ENCODE assay signal across 8 cellular contexts in genomic region chr22:20020533-20021195, GRCh38. TPM values are rescaled to one million over a fixed set of nuclear protein-coding genes. Genes with fewer than 3 reads are reported as not detected.
DNase-seq lines count a peak whose midpoint lies in the region; ATAC-seq lines count a peak whose summit lies in the region.

A gene with protein sequence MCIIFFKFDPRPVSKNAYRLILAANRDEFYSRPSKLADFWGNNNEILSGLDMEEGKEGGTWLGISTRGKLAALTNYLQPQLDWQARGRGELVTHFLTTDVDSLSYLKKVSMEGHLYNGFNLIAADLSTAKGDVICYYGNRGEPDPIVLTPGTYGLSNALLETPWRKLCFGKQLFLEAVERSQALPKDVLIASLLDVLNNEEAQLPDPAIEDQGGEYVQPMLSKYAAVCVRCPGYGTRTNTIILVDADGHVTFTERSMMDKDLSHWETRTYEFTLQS (plus strand): TSS chr22:20021110. CDS start chr22:20036799, 15,689 bp downstream.

- peak within 1 kb of the TSS; percentile 93 to 94 for H3K18ac ChIP-seq in mesenchymal stem cell (ENCODE audit: low read depth in 1 of 2, low read length in 2 of 2)

- H3K36me3 Mint-ChIP-seq in CD4-positive, CD25-positive, alpha-beta regulatory T cell, result peaks cover 2% of the 10 kb centered on the region
- peaks cover 21% of the 10 kb centered on the region for H3K36me3 Mint-ChIP-seq in effector memory CD8-positive, alpha-beta T cell (ENCODE audit: insufficient read depth)

- H3K14ac ChIP-seq in mesenchymal stem cell (ENCODE audit: low read length in 2 of 2), result peak within 1 kb of the TSS in 1 of 2 experiments; percentile 94

- peak within 1 kb of the TSS; percentile 96 for H4K91ac ChIP-seq in mesenchymal stem cell (ENCODE audit: low read length)

- peak within 1 kb of the TSS; percentile 55 for H2AK5ac ChIP-seq in mesenchymal stem cell (ENCODE audit: low read length, severe bottlenecking)

- under 1% methylated on average over 31 of the region's 61 CpGs for WGBS in mesenchymal stem cell

- no peak within 1 kb of the TSS for H2BK120ac ChIP-seq in mesenchymal stem cell (ENCODE audit: low read depth, low read length)

- H3K9me3 ChIP-seq in CD4-positive, CD25-positive, alpha-beta regulatory T cell (ENCODE audit: control insufficient read depth in 2 of 2, low read length in 2 of 2), result no peaks in the 10 kb centered on the region
- H3K9me3 ChIP-seq in mesenchymal stem cell (ENCODE audit: control insufficient read depth, low read length), result no peaks in the 10 kb centered on the region

- peak within 1 kb of the TSS; percentile 74 for H3K4me2 ChIP-seq in mesenchymal stem cell (ENCODE audit: low read length, poor library complexity, severe bottlenecking)

- H2BK5ac ChIP-seq in mesenchymal stem cell (ENCODE audit: low read depth, low read length, poor library complexity, severe bottlenecking), result no peak within 1 kb of the TSS

- peak within 1 kb of the TSS; percentile 99 for H4K8ac ChIP-seq in mesenchymal stem cell (ENCODE audit: low read length)

- H3K27ac ChIP-seq in CD4-positive, CD25-positive, alpha-beta regulatory T cell (ENCODE audit: insufficient read depth, low read length, poor library complexity, severe bottlenecking), result peak within 1 kb of the TSS; percentile 78
- no peak within 1 kb of the TSS for H3K27ac ChIP-seq in mesenchymal stem cell (ENCODE audit: low read length, poor library complexity, severe bottlenecking)

- POLR2A ChIA-PET in activated CD8-positive, alpha-beta memory T cell treated with anti-CD3 and anti-CD28 coated beads for 36 hours (lab: Charles Lee), result no interaction called here

- H3K27me3 Mint-ChIP-seq in CD4-positive, CD25-positive, alpha-beta regulatory T cell, result peaks cover 4% of the 10 kb centered on the region
- no peaks in the 10 kb centered on the region for H3K27me3 Mint-ChIP-seq in effector memory CD8-positive, alpha-beta T cell

- H2AFZ ChIP-seq in mesenchymal stem cell (ENCODE audit: low read depth, low read length), result peak within 1 kb of the TSS; percentile 96

- peak; percentile 90 to 95 (median 94) for DNase-seq in CD4-positive, CD25-positive, alpha-beta regulatory T cell
- DNase-seq in HS-27A (ENCODE audit: low read depth) (peak; percentile 47), NOMO-1 (lab: John Stamatoyannopoulos, UW; ENCODE audit: unreplicated experiment in 2 of 2) (peak; percentile 88 to 97), mesenchymal stem cell (peak; percentile 85)
- DNase-seq in effector memory CD8-positive, alpha-beta T cell, result peak; percentile 90 to 95 (median 93)
- peak; percentile 76 for DNase-seq in stimulated activated CD8-positive, alpha-beta memory T cell treated with anti-CD3 and anti-CD28 coated beads, Interleukin-12 subunit alpha, Interleukin-12 subunit beta, amount 100 ng/mL, for 24 hours (ENCODE audit: extremely low read depth)

- no peak within 1 kb of the TSS for H2BK12ac ChIP-seq in mesenchymal stem cell (ENCODE audit: low read length in 2 of 2)

- CTCF ChIA-PET in activated CD8-positive, alpha-beta memory T cell treated with anti-CD3 and anti-CD28 coated beads for 36 hours (lab: Charles Lee), result interaction anchor here (0.9 kb wide), 1 partner anchor 290 kb away, joined by 3 read pairs; no protein-coding TSS in a partner anchor

- peak within 1 kb of the TSS; percentile 79 for H3K4me3 ChIP-seq in CD4-positive, CD25-positive, alpha-beta regulatory T cell (ENCODE audit: low read depth, low read length)
- peak within 1 kb of the TSS; percentile 90 to 99 for H3K4me3 ChIP-seq in mesenchymal stem cell (ENCODE audit: insufficient read depth in 1 of 2, low read depth in 1 of 2, low read length in 2 of 2)

- H3K23ac ChIP-seq in mesenchymal stem cell (ENCODE audit: low read length in 2 of 2), result peak within 1 kb of the TSS in 1 of 2 experiments; percentile 66

- H3K4me1 ChIP-seq in CD4-positive, CD25-positive, alpha-beta regulatory T cell (ENCODE audit: control insufficient read depth, insufficient read depth, low read length, poor library complexity, severe bottlenecking), result peaks cover 47% of the 10 kb centered on the region
- H3K4me1 ChIP-seq in mesenchymal stem cell (ENCODE audit: control insufficient read depth, insufficient read depth, low read depth, low read length), result peaks cover 35% of the 10 kb centered on the region

- H3K4me3 Mint-ChIP-seq in CD4-positive, CD25-positive, alpha-beta regulatory T cell, result peak within 1 kb of the TSS; percentile 92 to 96 (median 94)
- H3K4me3 Mint-ChIP-seq in effector memory CD8-positive, alpha-beta T cell, result peak within 1 kb of the TSS; percentile 80 to 89

- peaks cover 23% of the 10 kb centered on the region for H3K79me1 ChIP-seq in mesenchymal stem cell (replicated peaks; ENCODE audit: low read length, poor library complexity, severe bottlenecking)

- peak; percentile 91 to 93 for ATAC-seq in CD4-positive, CD25-positive, alpha-beta regulatory T cell (ENCODE audit: low read depth in 2 of 2)
- ATAC-seq in GM19463 (IDR thresholded peaks at IDR 0.05; ENCODE audit: unreplicated experiment), result peak; percentile 81
- peak; percentile 87 for ATAC-seq in effector memory CD8-positive, alpha-beta T cell (replicated peaks)

- peak within 1 kb of the TSS; percentile 92 to 93 (median 92) for H3K27ac Mint-ChIP-seq in CD4-positive, CD25-positive, alpha-beta regulatory T cell
- peak within 1 kb of the TSS; percentile 89 to 94 for H3K27ac Mint-ChIP-seq in effector memory CD8-positive, alpha-beta T cell

- H3K9ac ChIP-seq in mesenchymal stem cell (ENCODE audit: low read length), result peak within 1 kb of the TSS; percentile 98

- peak within 1 kb of the TSS; percentile 91 to 92 for H3K4ac ChIP-seq in mesenchymal stem cell (ENCODE audit: low read depth in 1 of 2, low read length in 2 of 2)

- no peaks in the 10 kb centered on the region for H3K36me3 ChIP-seq in CD4-positive, CD25-positive, alpha-beta regulatory T cell (ENCODE audit: control insufficient read depth, insufficient read depth, low read length)
- H3K36me3 ChIP-seq in mesenchymal stem cell (ENCODE audit: control insufficient read depth in 1 of 2, insufficient read depth in 2 of 2, low read depth in 1 of 2, low read length in 2 of 2), result peaks cover 0 to 20% of the 10 kb centered on the region in 2 experiments

- H3K4me1 Mint-ChIP-seq in CD4-positive, CD25-positive, alpha-beta regulatory T cell, result peaks cover 0 to 55% (median 22%) of the 10 kb centered on the region in 4 donors
- peaks cover 26 to 28% of the 10 kb centered on the region in 2 donors for H3K4me1 Mint-ChIP-seq in effector memory CD8-positive, alpha-beta T cell (ENCODE audit: low read depth in 2 of 2)

- no peaks in the 10 kb centered on the region for H3K27me3 ChIP-seq in CD4-positive, CD25-positive, alpha-beta regulatory T cell (ENCODE audit: control insufficient read depth, insufficient read depth, low read length)
- peaks cover 17 to 22% of the 10 kb centered on the region in 2 experiments for H3K27me3 ChIP-seq in mesenchymal stem cell (ENCODE audit: control insufficient read depth in 1 of 2, insufficient read depth in 1 of 2, low read length in 2 of 2)

- peak within 1 kb of the TSS; percentile 73 for H2BK15ac ChIP-seq in mesenchymal stem cell (ENCODE audit: low read depth, poor library complexity, severe bottlenecking)

- peaks cover 0 to 1% (median 0%) of the 10 kb centered on the region in 7 donors for H3K9me3 Mint-ChIP-seq in CD4-positive, CD25-positive, alpha-beta regulatory T cell
- no peaks in the 10 kb centered on the region for H3K9me3 Mint-ChIP-seq in effector memory CD8-positive, alpha-beta T cell

RNA-seq across cellular contexts. Expression of the gene that starts here (rescaled TPM):
- total RNA-seq in CD4-positive, CD25-positive, alpha-beta regulatory T cell, result 43.0 TPM
- 10 to 100 TPM; 39.5 to 48.4 (median 45.0) TPM for polyA plus RNA-seq in CD4-positive, CD25-positive, alpha-beta regulatory T cell
- total RNA-seq in activated CD8-positive, alpha-beta memory T cell treated with anti-CD3 and anti-CD28 coated beads for 36 hours, result 10 to 100 TPM; 21.3 to 23.0 TPM
- polyA plus RNA-seq in mesenchymal stem cell (2013, experiment 1 of 2), result 16.0 TPM
- 16.1 TPM for polyA plus RNA-seq in mesenchymal stem cell (2013, experiment 2 of 2)
